Comparison of ENCODE assay signal across 10 cellular contexts in the genomic region with DNA sequence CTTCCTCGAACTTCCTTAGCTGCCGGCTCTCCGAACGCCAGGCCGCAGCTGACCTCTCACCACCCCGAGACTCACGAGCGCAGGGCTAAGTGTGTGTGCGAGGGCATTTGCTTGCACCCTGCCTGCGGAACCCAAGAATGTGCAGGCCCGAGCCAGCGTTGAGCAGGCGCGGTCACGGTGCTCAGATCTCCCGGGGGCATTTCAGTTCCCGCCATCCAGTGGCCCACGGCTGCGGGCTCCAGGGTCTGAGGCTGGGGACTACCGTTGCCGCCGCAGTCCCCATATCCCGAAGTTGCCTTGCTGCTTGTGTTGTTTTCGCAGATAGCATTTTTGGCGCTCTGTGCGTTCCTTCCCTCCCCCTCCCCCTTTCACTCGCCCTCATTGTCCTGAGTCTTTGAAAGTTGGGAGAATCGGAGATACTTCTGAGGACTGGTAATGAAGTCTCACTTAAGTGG. TPM values are rescaled to one million over a fixed set of nuclear protein-coding genes. Genes with fewer than 3 reads are reported as not detected.
DNase-seq lines count a peak whose midpoint lies in the region; ATAC-seq and TF ChIP-seq lines count a peak whose summit lies in the region.
"Had no signal": no experiment of that assay in that cellular context is flagged by ENCODE, and none has a peak within 500 bp of the region (broad histone marks: within the 10 kb centered on the region; RNA-seq: fewer than 3 reads in every experiment).

No MANE protein-coding gene starts in this region.

- no peaks in the 10 kb centered on the region for H3K36me3 Mint-ChIP-seq in T-cell
- H3K36me3 Mint-ChIP-seq in endodermal cell (ENCODE audit: low read depth): no peaks in the 10 kb centered on the region
- no peaks in the 10 kb centered on the region for H3K36me3 Mint-ChIP-seq in neural progenitor cell

- TF ChIP-seq CTCF in GM10248 (IDR thresholded peaks at IDR 0.05; ENCODE audit: control extremely low read depth, extremely low read depth, low read depth, missing control alignments) (no peak), endodermal cell (conservative IDR thresholded peaks at IDR 0.05) (no peak), neural progenitor cell (IDR thresholded peaks at IDR 0.05) (no peak), foreskin fibroblast (IDR thresholded peaks at IDR 0.05; ENCODE audit: low read depth, low read length) (no peak)

- H3K4me3 ChIP-seq in endodermal cell (ENCODE audit: low read length) (peak overlapping the region; percentile 73), neural progenitor cell (peak overlapping the region; percentile 42), foreskin fibroblast (ENCODE audit: low read depth in 1 of 2, low read length in 2 of 2) (no peak overlapping the region)

- ATAC-seq in T-cell (replicated peaks in 1 of 4): no peak
- ATAC-seq in GM18909 (IDR thresholded peaks at IDR 0.05; ENCODE audit: poor library complexity, unreplicated experiment): no peak

- peak overlapping the region in 1 of 2 donors; percentile 36 for H3K27ac Mint-ChIP-seq in T-cell
- no peak overlapping the region for H3K27ac Mint-ChIP-seq in endodermal cell
- H3K27ac Mint-ChIP-seq in neural progenitor cell: no peak overlapping the region

- peak overlapping the region; percentile 83 for H3K4me2 ChIP-seq in neural progenitor cell

- H3K27me3 ChIP-seq in endodermal cell (ENCODE audit: control insufficient read depth, insufficient read depth, low read length, poor library complexity, severe bottlenecking): peaks cover 100% of the 10 kb centered on the region
- H3K27me3 ChIP-seq in neural progenitor cell: peaks cover 100% of the 10 kb centered on the region

- H3K4me1 ChIP-seq in endodermal cell (ENCODE audit: control insufficient read depth, insufficient read depth, low read length): peaks cover 16% of the 10 kb centered on the region
- H3K4me1 ChIP-seq in neural progenitor cell: peaks cover 80% of the 10 kb centered on the region

- H2AFZ ChIP-seq in neural progenitor cell (replicated peaks): peak overlapping the region; percentile 40

- H3K4me3 Mint-ChIP-seq in T-cell (peak overlapping the region; percentile 41 to 73 (median 55)), endodermal cell (peak overlapping the region; percentile 49), neural progenitor cell (peak overlapping the region; percentile 80)

- CTCF ChIA-PET in GM10248 (lab: Yijun Ruan, JAX): no interaction called here
- CTCF ChIA-PET in T-cell (lab: Charles Lee): no interaction called here

- peak; percentile 30 for DNase-seq in GM10248 (ENCODE audit: extremely low spot score)
- no peak for DNase-seq in T-cell
- peak; percentile 86 for DNase-seq in endodermal cell
- peak; percentile 77 for DNase-seq in neural progenitor cell (ENCODE audit: low spot score)
- DNase-seq in NCI-H2196 treated with DMSO at 0.1 percent for 48 hours (lab: John Stamatoyannopoulos, UW; ENCODE audit: unreplicated experiment): no peak
- no peak for DNase-seq in NCI-H446 treated with DMSO at 0.1 percent for 48 hours (lab: John Stamatoyannopoulos, UW)
- no peak for DNase-seq in foreskin fibroblast
- DNase-seq: NCI-H774 had no signal

- H3K27ac ChIP-seq in endodermal cell (ENCODE audit: low read depth, low read length) (no peak overlapping the region), neural progenitor cell (no peak overlapping the region)

- H3K27me3 Mint-ChIP-seq in T-cell (peaks cover 77 to 87% of the 10 kb centered on the region in 2 donors), endodermal cell (ENCODE audit: insufficient read depth) (peaks cover 99% of the 10 kb centered on the region), neural progenitor cell (ENCODE audit: insufficient read depth, low read depth) (peaks cover 95% of the 10 kb centered on the region)

- POLR2A ChIA-PET in GM10248 (lab: Yijun Ruan, JAX): no interaction called here
- POLR2A ChIA-PET in T-cell (lab: Charles Lee): no interaction called here

- peaks cover 65% of the 10 kb centered on the region for H3F3A ChIP-seq in neural progenitor cell (ENCODE audit: low read depth)

- WGBS in endodermal cell (ENCODE audit: insufficient coverage in 1 of 2, insufficient read length in 1 of 2), 2 experiments: 1% methylated on average over 14 to 28 of the region's 28 CpGs

- H3K9ac ChIP-seq in endodermal cell (ENCODE audit: extremely low read depth, low read length, poor library complexity, severe bottlenecking) (no peak overlapping the region), neural progenitor cell (no peak overlapping the region)

- H4K20me1 ChIP-seq in neural progenitor cell (ENCODE audit: low read depth): peaks cover 98% of the 10 kb centered on the region

- no peaks in the 10 kb centered on the region for H3K9me3 Mint-ChIP-seq in T-cell
- no peaks in the 10 kb centered on the region for H3K9me3 Mint-ChIP-seq in endodermal cell
- H3K9me3 Mint-ChIP-seq in neural progenitor cell: no peaks in the 10 kb centered on the region

- H3K9me3 ChIP-seq in endodermal cell (ENCODE audit: control insufficient read depth, low read length) (no peaks in the 10 kb centered on the region), neural progenitor cell (ENCODE audit: low read depth) (no peaks in the 10 kb centered on the region)

- no peaks in the 10 kb centered on the region for H3K79me2 ChIP-seq in neural progenitor cell (ENCODE audit: low read depth)

- peaks cover 39 to 50% (median 49%) of the 10 kb centered on the region in 3 donors for H3K4me1 Mint-ChIP-seq in T-cell
- H3K4me1 Mint-ChIP-seq in endodermal cell: peaks cover 32% of the 10 kb centered on the region
- peaks cover 53% of the 10 kb centered on the region for H3K4me1 Mint-ChIP-seq in neural progenitor cell

- H3K36me3 ChIP-seq in endodermal cell (ENCODE audit: control insufficient read depth, insufficient read depth, low read length) (no peaks in the 10 kb centered on the region), neural progenitor cell (no peaks in the 10 kb centered on the region)

RNA-seq across cellular contexts. Expression of a gene that starts 1.7 kb away (rescaled TPM):
- total RNA-seq in T-cell (not detected), endodermal cell (not detected), neural progenitor cell (ENCODE audit: low replicate concordance) (0.25 and 1.0 TPM in 2 replicates)
- 0.11 TPM for polyA plus RNA-seq in endodermal cell (2013, experiment 1 of 2)
- 0.17 TPM for polyA plus RNA-seq in endodermal cell (2013, experiment 2 of 2)
- total RNA-seq: kidney epithelial cell had no signal

Comparison
In these comparisons a context has a peak if more than half of its experiments do, and no peak if none do; other contexts are left out.
1. DNase-seq: peak in GM10248 (single experiment), endodermal cell (single experiment) and neural progenitor cell (single experiment); none in T-cell (0 of 34), NCI-H2196 treated with DMSO at 0.1 percent for 48 hours (single experiment), NCI-H446 treated with DMSO at 0.1 percent for 48 hours (single experiment) and foreskin fibroblast (0 of 2).
2. H3K4me3 ChIP-seq: peak in endodermal cell (single experiment) and neural progenitor cell (single experiment); none in foreskin fibroblast (0 of 2).
3. Peak in every context shown above with its lines, with median percentiles within 50 percentile points of each other: H3K4me3 Mint-ChIP-seq.